In the genomic region with DNA sequence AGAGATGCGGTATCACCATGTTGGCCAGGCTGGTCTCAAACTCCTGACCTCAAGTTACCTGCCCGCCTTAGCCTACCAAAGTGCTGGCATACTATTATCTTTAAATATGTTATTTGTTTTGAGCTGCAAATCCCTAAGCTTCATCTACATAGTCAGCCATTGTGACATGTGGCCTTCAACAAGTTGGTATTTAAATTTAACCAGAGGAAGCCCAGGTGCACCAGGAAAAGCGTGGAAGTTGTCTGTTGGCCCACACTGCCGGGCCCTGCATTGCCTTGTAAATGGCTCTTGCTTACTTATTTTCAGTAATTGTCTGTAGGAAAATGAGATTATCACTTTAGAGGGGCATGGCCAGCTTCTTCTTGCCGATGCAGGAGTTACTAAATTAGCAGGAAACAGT, we compare ENCODE assay signal across 28 cellular contexts.
"Had no signal": no experiment of that assay in that cellular context is flagged by ENCODE, and none has a peak within 500 bp of the region (broad histone marks: within the 10 kb centered on the region; RNA-seq: fewer than 3 reads in every experiment).

No MANE protein-coding gene starts in this region.

- H3K36me3 Mint-ChIP-seq: stimulated activated memory B cell treated with anti-CD40 and anti-IgM and Interleukin-4, amounts not matched to agents 10 μg/mL and 1 μg/mL and 100 μg/mL, for 72 hours had no signal

- H3K36me3 ChIP-seq: esophagus muscularis mucosa, gastroesophageal sphincter, heart left ventricle, left lung, neural progenitor cell, prostate gland, right atrium auricular region, sigmoid colon, thoracic aorta, tibial nerve, upper lobe of right lung, uterus had no signal

- H3K4me1 ChIP-seq: parathyroid adenoma, uterus had no signal

- H3K4me1 Mint-ChIP-seq: stimulated activated memory B cell treated with anti-CD40 and anti-IgM and Interleukin-4, amounts not matched to agents 10 μg/mL and 1 μg/mL and 100 μg/mL, for 72 hours had no signal

- H3K4me2 ChIP-seq: hepatocyte, neural progenitor cell had no signal

- H3K9me3 Mint-ChIP-seq: naive thymus-derived CD4-positive, alpha-beta T cell; neural progenitor cell; stimulated activated memory B cell treated with anti-CD40 and anti-IgM and Interleukin-4, amounts not matched to agents 10 μg/mL and 1 μg/mL and 100 μg/mL, for 72 hours; stimulated activated naive CD8-positive, alpha-beta T cell treated with anti-CD3 and anti-CD28 coated beads, Interleukin-15, Interleukin-2, amounts not matched to agents 100 ng/mL and 50 ng/mL, for 24 hours had no signal

- ATAC-seq: foreskin keratinocyte; gastroesophageal sphincter; heart left ventricle; left cardiac atrium; left lung; naive thymus-derived CD4-positive, alpha-beta T cell; stimulated activated memory B cell treated with anti-CD40 and anti-IgM and Interleukin-4, amounts not matched to agents 10 μg/mL and 1 μg/mL and 100 μg/mL, for 72 hours; upper lobe of right lung had no signal

- H3K4me3 Mint-ChIP-seq: naive thymus-derived CD4-positive, alpha-beta T cell; nephron; neural progenitor cell; stimulated activated memory B cell treated with anti-CD40 and anti-IgM and Interleukin-4, amounts not matched to agents 10 μg/mL and 1 μg/mL and 100 μg/mL, for 72 hours; stimulated activated naive CD8-positive, alpha-beta T cell treated with anti-CD3 and anti-CD28 coated beads, Interleukin-15, Interleukin-2, amounts not matched to agents 100 ng/mL and 50 ng/mL, for 24 hours had no signal

- H3K27ac ChIP-seq: dorsolateral prefrontal cortex, epithelial cell of prostate, esophagus muscularis mucosa, foreskin keratinocyte, gastroesophageal sphincter, heart left ventricle, hepatocyte, left lung, neural progenitor cell, parathyroid adenoma, prostate gland, right atrium auricular region, sigmoid colon, thoracic aorta, tibial nerve, upper lobe of right lung, uterus had no signal

- H3K9ac ChIP-seq: neural progenitor cell, parathyroid adenoma had no signal

- H3K4me3 ChIP-seq: dorsolateral prefrontal cortex, esophagus muscularis mucosa, gastroesophageal sphincter, heart left ventricle, hepatocyte, left lung, neural progenitor cell, prostate gland, right atrium auricular region, sigmoid colon, thoracic aorta, tibial nerve, upper lobe of right lung, uterus had no signal

- FAIRE-seq: colon, kidney had no signal

- H3K9me3 ChIP-seq: esophagus muscularis mucosa, gastroesophageal sphincter, heart left ventricle, left lung, prostate gland, right atrium auricular region, sigmoid colon, thoracic aorta, tibial nerve, upper lobe of right lung, uterus had no signal

- H3K27me3 ChIP-seq: dorsolateral prefrontal cortex, esophagus muscularis mucosa, foreskin keratinocyte, gastroesophageal sphincter, hepatocyte, neural progenitor cell, right atrium auricular region, sigmoid colon, tibial nerve, upper lobe of right lung, uterus had no signal

- DNase-seq: dorsolateral prefrontal cortex; effector CD4-positive, alpha-beta T cell; foreskin keratinocyte; heart left ventricle; kidney; left cardiac atrium; left lung; mesenchymal stem cell; midbrain; naive thymus-derived CD4-positive, alpha-beta T cell; sigmoid colon; stimulated activated CD4-positive, alpha-beta T cell treated with anti-CD3 and anti-CD28 coated beads, Interleukin-4, amount 100 ng/mL, for 4 hours; upper lobe of right lung; uterus had no signal

- H3K27ac Mint-ChIP-seq: naive thymus-derived CD4-positive, alpha-beta T cell; nephron; neural progenitor cell; stimulated activated memory B cell treated with anti-CD40 and anti-IgM and Interleukin-4, amounts not matched to agents 10 μg/mL and 1 μg/mL and 100 μg/mL, for 72 hours; stimulated activated naive CD8-positive, alpha-beta T cell treated with anti-CD3 and anti-CD28 coated beads, Interleukin-15, Interleukin-2, amounts not matched to agents 100 ng/mL and 50 ng/mL, for 24 hours had no signal

- H3K79me2 ChIP-seq: parathyroid adenoma had no signal

- H2AFZ ChIP-seq: hepatocyte, neural progenitor cell, parathyroid adenoma had no signal
